ENCODE assay signal across 10 cellular contexts in genomic region chr12:64616221-64616620, GRCh38. TPM values are rescaled to one million over a fixed set of nuclear protein-coding genes. Genes with fewer than 3 reads are reported as not detected.
DNase-seq lines count a peak whose midpoint lies in the region; ATAC-seq, FAIRE-seq and TF ChIP-seq lines count a peak whose summit lies in the region.
"Had no signal": no experiment of that assay in that cellular context is flagged by ENCODE, and none has a peak within 500 bp of the region (broad histone marks: within the 10 kb centered on the region; RNA-seq: fewer than 3 reads in every experiment).

No MANE protein-coding gene starts in this region.

- H3K36me3 ChIP-seq in BLaER1 (peaks cover 15% of the 10 kb centered on the region; the same call in 1 of the 2 replicates), OCI-LY3 (replicated peaks; ENCODE audit: low read depth, low read length) (peaks cover 49% of the 10 kb centered on the region), parathyroid adenoma (ENCODE audit: control insufficient read depth, insufficient read depth, low read length) (no peaks in the 10 kb centered on the region), neural progenitor cell (no peaks in the 10 kb centered on the region)

- H3K27me3 Mint-ChIP-seq in endothelial cell (ENCODE audit: unreplicated experiment): peaks cover 2% of the 10 kb centered on the region
- H3K27me3 Mint-ChIP-seq in neural progenitor cell (ENCODE audit: insufficient read depth, low read depth): no peaks in the 10 kb centered on the region

- peak overlapping the region; percentile 43; the same call in 1 of the 2 replicates for H3K27ac ChIP-seq in BLaER1
- H3K27ac ChIP-seq in OCI-LY3 (ENCODE audit: low read length): peak overlapping the region; percentile 35
- peak overlapping the region; percentile 16 for H3K27ac ChIP-seq in parathyroid adenoma
- H3K27ac ChIP-seq in neural progenitor cell: no peak overlapping the region

- DNase-seq in endothelial cell (ENCODE audit: low spot score) (no peak), GM19239 (ENCODE audit: insufficient read length, low spot score) (no peak), neural progenitor cell (ENCODE audit: low spot score) (no peak)
- DNase-seq in stimulated activated CD4-positive, alpha-beta T cell treated with anti-CD3 and anti-CD28 coated beads, Interleukin-4, amount 100 ng/mL, for 4 hours: no peak
- DNase-seq: NCI-H226 had no signal

- peaks cover 10% of the 10 kb centered on the region for H3K36me3 Mint-ChIP-seq in endothelial cell (ENCODE audit: low read depth, unreplicated experiment)
- H3K36me3 Mint-ChIP-seq in neural progenitor cell: peaks cover 12% of the 10 kb centered on the region

- H3K27ac Mint-ChIP-seq in endothelial cell (ENCODE audit: unreplicated experiment): peak overlapping the region; percentile 15
- H3K27ac Mint-ChIP-seq in neural progenitor cell: no peak overlapping the region

- no peak for FAIRE-seq in GM19239 (lab: Jason Lieb, UNC)

- H2AFZ ChIP-seq in OCI-LY3 (ENCODE audit: low read depth, low read length): no peak overlapping the region
- no peak overlapping the region for H2AFZ ChIP-seq in parathyroid adenoma
- no peak overlapping the region for H2AFZ ChIP-seq in neural progenitor cell (replicated peaks)

- H4K20me1 ChIP-seq in BLaER1: peaks cover 37% of the 10 kb centered on the region
- H4K20me1 ChIP-seq in OCI-LY3 (ENCODE audit: insufficient read depth, low read length): peaks cover 50% of the 10 kb centered on the region
- peaks cover 17% of the 10 kb centered on the region for H4K20me1 ChIP-seq in neural progenitor cell (ENCODE audit: low read depth)

- H3K27me3 ChIP-seq in BLaER1 (no peaks in the 10 kb centered on the region), OCI-LY3 (ENCODE audit: low read depth, low read length) (no peaks in the 10 kb centered on the region), parathyroid adenoma (ENCODE audit: control insufficient read depth, insufficient read depth, low read length) (no peaks in the 10 kb centered on the region), neural progenitor cell (no peaks in the 10 kb centered on the region)

- TF ChIP-seq CTCF in OCI-LY3 (IDR thresholded peaks at IDR 0.05; ENCODE audit: low read depth, low read length) (no peak), endothelial cell (IDR thresholded peaks at IDR 0.05; ENCODE audit: unreplicated experiment) (no peak), parathyroid adenoma (IDR thresholded peaks at IDR 0.05) (no peak), neural progenitor cell (IDR thresholded peaks at IDR 0.05) (no peak)

- H3K79me2 ChIP-seq in OCI-LY3 (ENCODE audit: low read length) (peaks cover 98% of the 10 kb centered on the region), parathyroid adenoma (no peaks in the 10 kb centered on the region), neural progenitor cell (ENCODE audit: low read depth) (peaks cover 99% of the 10 kb centered on the region)

- H3K9ac ChIP-seq in BLaER1 (peak overlapping the region; percentile 42; the same call in 1 of the 2 replicates), OCI-LY3 (ENCODE audit: low read length) (no peak overlapping the region), parathyroid adenoma (no peak overlapping the region), neural progenitor cell (no peak overlapping the region)

- H3K4me2 ChIP-seq in BLaER1 (peak overlapping the region; percentile 67), OCI-LY3 (ENCODE audit: low read length) (peak overlapping the region; percentile 4; the same call in 1 of the 2 replicates), parathyroid adenoma (ENCODE audit: low read length) (no peak overlapping the region), neural progenitor cell (no peak overlapping the region)

- H3K4me1 Mint-ChIP-seq in endothelial cell (ENCODE audit: unreplicated experiment): peaks cover 38% of the 10 kb centered on the region
- peaks cover 27% of the 10 kb centered on the region for H3K4me1 Mint-ChIP-seq in neural progenitor cell

- no peak overlapping the region for H3K4me3 Mint-ChIP-seq in endothelial cell (ENCODE audit: unreplicated experiment)
- no peak overlapping the region for H3K4me3 Mint-ChIP-seq in neural progenitor cell
- H3K4me3 Mint-ChIP-seq: mesothelial cell of epicardium had no signal

- H3F3A ChIP-seq in neural progenitor cell (ENCODE audit: low read depth): peaks cover 6% of the 10 kb centered on the region

- no peak for ATAC-seq in HG02571 (IDR thresholded peaks at IDR 0.05; ENCODE audit: unreplicated experiment)

- H3K9me3 ChIP-seq in BLaER1 (no peaks in the 10 kb centered on the region), OCI-LY3 (ENCODE audit: insufficient read depth, low read length) (no peaks in the 10 kb centered on the region), parathyroid adenoma (ENCODE audit: control insufficient read depth, low read length) (no peaks in the 10 kb centered on the region), neural progenitor cell (ENCODE audit: low read depth) (no peaks in the 10 kb centered on the region)

- H3K9me3 Mint-ChIP-seq in endothelial cell (ENCODE audit: unreplicated experiment): no peaks in the 10 kb centered on the region
- no peaks in the 10 kb centered on the region for H3K9me3 Mint-ChIP-seq in neural progenitor cell
- H3K9me3 Mint-ChIP-seq: mesothelial cell of epicardium had no signal

- H3K4me1 ChIP-seq in BLaER1 (peaks cover 75% of the 10 kb centered on the region), OCI-LY3 (ENCODE audit: low read length) (peaks cover 64% of the 10 kb centered on the region), parathyroid adenoma (peaks cover 5% of the 10 kb centered on the region), neural progenitor cell (peaks cover 14% of the 10 kb centered on the region)

- no peak overlapping the region for H3K4me3 ChIP-seq in BLaER1
- no peak overlapping the region for H3K4me3 ChIP-seq in OCI-LY3 (ENCODE audit: low read length)
- H3K4me3 ChIP-seq in parathyroid adenoma (ENCODE audit: low read depth, low read length): no peak overlapping the region
- H3K4me3 ChIP-seq in neural progenitor cell: no peak overlapping the region

RNA-seq across cellular contexts. Expression of gene RASSF3, which starts 5.9 kb away (rescaled TPM):
- 43.5 TPM for total RNA-seq in endothelial cell (ENCODE audit: unreplicated experiment)
- 11.8 and 14.5 TPM in 2 replicates for total RNA-seq in neural progenitor cell (ENCODE audit: low replicate concordance)

Comparison
In these comparisons a context has a peak if more than half of its experiments do, and no peak if none do; other contexts are left out.
1. H3K4me2 ChIP-seq: peak in BLaER1 (single experiment) and OCI-LY3 (single experiment); none in parathyroid adenoma (single experiment) and neural progenitor cell (single experiment).